9 cellular contexts compared by ENCODE assay signal in genomic region chr10:88221616-88222015, GRCh38.
"Had no signal": no experiment of that assay in that cellular context is flagged by ENCODE, and none has a peak within 500 bp of the region (broad histone marks: within the 10 kb centered on the region; RNA-seq: fewer than 3 reads in every experiment).

No MANE protein-coding gene starts in this region.

- H3K4me1 ChIP-seq: HAP-1 had no signal

- DNase-seq: H7, Kasumi-1, KG1 had no signal

- FAIRE-seq: H1, HepG2 had no signal

- ATAC-seq: GM23338, HCT116, HepG2 had no signal

- H3K27ac ChIP-seq: HL-60 had no signal

- H2AFZ ChIP-seq: GM23338 had no signal

- H3K4me2 ChIP-seq: GM23338 had no signal

- H3K9me3 ChIP-seq: HAP-1 had no signal

- H3K4me3 ChIP-seq: GM23338, HAP-1 had no signal

- H3K36me3 ChIP-seq: HAP-1 had no signal
